In the genomic region with DNA sequence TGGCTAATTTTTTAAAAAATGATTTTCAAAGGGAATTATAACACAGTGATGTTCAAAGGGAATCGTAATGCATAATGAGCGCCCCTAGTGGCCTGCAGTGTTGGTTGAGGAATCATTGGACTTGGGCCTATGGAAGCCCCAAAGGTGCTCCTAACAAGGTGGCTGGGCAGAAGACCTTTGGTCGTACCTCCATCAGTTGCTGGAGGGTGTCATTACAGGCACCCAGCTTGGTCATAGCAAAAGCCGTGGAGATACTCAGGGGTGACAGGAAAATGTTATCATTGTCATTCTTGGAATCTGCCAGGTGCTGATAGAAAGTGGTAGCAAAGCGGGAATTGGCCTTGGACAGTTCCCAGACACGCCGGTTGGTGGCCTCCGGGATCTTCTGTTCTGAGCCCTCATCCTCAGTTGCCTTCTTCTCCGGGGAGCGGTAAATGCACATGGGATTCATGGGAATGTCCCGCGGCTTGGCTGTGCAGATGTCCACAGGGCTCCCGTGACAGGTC, we compare ENCODE assay signal across 8 cellular contexts. TPM values are rescaled to one million over a fixed set of nuclear protein-coding genes. Genes with fewer than 3 reads are reported as not detected.
DNase-seq lines count a peak whose midpoint lies in the region; ATAC-seq and TF ChIP-seq lines count a peak whose summit lies in the region.

No MANE protein-coding gene starts in this region.

- H3K9me3 ChIP-seq in SU-DHL-6 (ENCODE audit: insufficient read depth, low read length) (no peaks in the 10 kb centered on the region), thyroid gland (no peaks in the 10 kb centered on the region)

- no peaks in the 10 kb centered on the region for H4K20me1 ChIP-seq in SU-DHL-6 (ENCODE audit: low read depth, low read length)

- H3K36me3 ChIP-seq in SU-DHL-6 (ENCODE audit: low read length) = no peaks in the 10 kb centered on the region
- H3K36me3 ChIP-seq in thyroid gland = no peaks in the 10 kb centered on the region

- H3K4me1 ChIP-seq in thyroid gland = peaks cover 0 to 8% of the 10 kb centered on the region in 2 donors

- H3K9me2 ChIP-seq in SU-DHL-6 (replicated peaks; ENCODE audit: insufficient read depth, low read length) = no peaks in the 10 kb centered on the region

- peak; percentile 6 for DNase-seq in COR-L47 (lab: John Stamatoyannopoulos, UW)
- DNase-seq in HFF-Myc (ENCODE audit: extremely low read depth, low read depth) = peak; percentile 5
- peak; percentile 66 for DNase-seq in germinal center (ENCODE audit: low spot score)
- peak; percentile 22 to 23 for DNase-seq in thyroid gland
- DNase-seq in DMS153 treated with DMSO at 0.1 percent for 48 hours (lab: John Stamatoyannopoulos, UW; ENCODE audit: unreplicated experiment) = no peak
- DNase-seq in NCI-H2081 (lab: John Stamatoyannopoulos, UW) = no peak

- H3K27me3 ChIP-seq in SU-DHL-6 (ENCODE audit: low read length) = no peaks in the 10 kb centered on the region
- H3K27me3 ChIP-seq in thyroid gland = no peaks in the 10 kb centered on the region

- H3F3A ChIP-seq in SU-DHL-6 (ENCODE audit: insufficient read depth) = no peaks in the 10 kb centered on the region

- no peak overlapping the region for H3K9ac ChIP-seq in SU-DHL-6 (ENCODE audit: low read length)

- TF ChIP-seq POLR2A in thyroid gland (IDR thresholded peaks at IDR 0.05) = no peak

- no peak for ATAC-seq in GM21367 (IDR thresholded peaks at IDR 0.05; ENCODE audit: unreplicated experiment)

- H2AFZ ChIP-seq in SU-DHL-6 (ENCODE audit: low read depth, low read length, severe bottlenecking) = no peak overlapping the region

- no peak overlapping the region for H3K27ac ChIP-seq in SU-DHL-6 (ENCODE audit: low read depth, low read length)
- no peak overlapping the region for H3K27ac ChIP-seq in thyroid gland

- H3K4me3 ChIP-seq in HFF-Myc (replicated peaks; ENCODE audit: low read depth, low read length) (no peak overlapping the region), SU-DHL-6 (ENCODE audit: insufficient read depth, low read length, poor library complexity, severe bottlenecking) (no peak overlapping the region), thyroid gland (replicated peaks in 1 of 3) (no peak overlapping the region)

- TF ChIP-seq CTCF in HFF-Myc (IDR thresholded peaks at IDR 0.05; ENCODE audit: low read depth, low read length, missing control alignments) (peak; percentile 75), SU-DHL-6 (IDR thresholded peaks at IDR 0.05; ENCODE audit: insufficient read depth, low read length, poor library complexity, severe bottlenecking) (peak; percentile 81), thyroid gland (IDR thresholded peaks at IDR 0.05) (peak in 3 of 6 experiments; percentile 20 to 56 (median 36))

- intact Hi-C loops in thyroid gland (cut with DNase I) = no loop called here

- WGBS in thyroid gland, 2 donors = 87 to 91% methylated on average over 12 to 13 of the region's 13 CpGs

- no peak overlapping the region for H3K4me2 ChIP-seq in SU-DHL-6 (ENCODE audit: low read depth, low read length, poor library complexity, severe bottlenecking)

- no peaks in the 10 kb centered on the region for H3K79me2 ChIP-seq in SU-DHL-6 (ENCODE audit: insufficient read depth, low read length)

RNA-seq across cellular contexts. Expression of gene SERPINC1, which starts 2.7 kb away (rescaled TPM):
- total RNA-seq in thyroid gland = not detected

RNA-seq across cellular contexts. Expression of gene ZBTB37, which starts 46.2 kb away (rescaled TPM):
- total RNA-seq in thyroid gland = 10 to 100 TPM; 14.6 to 24.4 (median 17.3) TPM

RNA-seq across cellular contexts. Expression of gene GAS5, which starts 46.6 kb away (rescaled TPM):
- 100 to 1,000 TPM; 162 to 625 (median 223) TPM for total RNA-seq in thyroid gland

Comparison
In these comparisons a context has a peak if more than half of its experiments do, and no peak if none do; other contexts are left out.
1. DNase-seq: peak in COR-L47 (single experiment), HFF-Myc (single experiment), germinal center (single experiment) and thyroid gland (2 of 2); none in DMS153 treated with DMSO at 0.1 percent for 48 hours (single experiment) and NCI-H2081 (0 of 2).